Comparison of ENCODE assay signal across 1 cellular context in the genomic region with DNA sequence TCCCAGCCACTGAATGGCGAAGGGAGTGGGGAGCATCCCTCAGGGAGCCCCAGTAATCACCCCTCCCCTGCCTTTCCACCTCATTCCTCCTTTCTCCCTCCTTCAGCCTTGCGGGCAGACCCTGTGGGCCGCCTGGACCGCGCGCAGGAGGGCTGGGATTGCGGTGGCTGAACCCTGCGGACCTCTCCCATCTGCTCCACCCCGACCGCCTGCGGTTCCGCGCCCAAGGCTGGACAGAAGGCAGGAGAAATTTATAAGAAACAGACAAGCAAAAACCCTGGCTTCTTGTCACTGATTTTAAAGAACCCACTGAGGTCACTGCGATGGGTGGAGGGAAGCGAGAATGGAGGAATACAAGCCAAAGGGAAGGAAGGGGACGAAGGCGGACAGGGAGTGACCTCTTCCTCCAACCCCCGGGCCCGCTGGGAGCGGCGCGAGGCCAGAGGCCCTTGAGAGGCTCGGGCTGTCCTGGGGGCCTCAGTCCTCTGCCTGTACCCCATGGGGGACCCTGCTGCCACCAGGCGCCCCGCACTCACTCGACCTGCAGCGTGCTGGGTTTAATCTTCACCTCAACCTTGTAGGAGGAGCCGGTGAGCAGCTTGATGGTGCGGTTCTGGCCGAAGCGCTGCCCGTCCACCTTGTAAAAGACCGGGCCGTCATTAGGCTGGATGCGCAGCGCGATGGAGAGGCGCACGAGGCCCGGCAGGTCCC.
TF ChIP-seq lines count a peak whose summit lies in the region.

No MANE protein-coding gene starts in this region.

TF ChIP-seq in HepG2, 621 proteins besides CTCF, POLR2A, EP300 and RAD21 (continued from another document):
- TF ChIP-seq ZNF687 (CRISPR knock-in tag; IDR thresholded peaks at IDR 0.05) (peak; percentile 37; the same call in 1 of the 2 replicates), ZNF567 (CRISPR knock-in tag; IDR thresholded peaks at IDR 0.05; ENCODE audit: borderline replicate concordance) (no peak)
TF ChIP-seq in HepG2: peak in this region for 1.
